15 cellular contexts compared by ENCODE assay signal in genomic region chr2:25758348-25758747, GRCh38.
"Had no signal": no experiment of that assay in that cellular context is flagged by ENCODE, and none has a peak within 500 bp of the region (broad histone marks: within the 10 kb centered on the region; RNA-seq: fewer than 3 reads in every experiment).

No MANE protein-coding gene starts in this region.

- ATAC-seq: natural killer cell; sciatic nerve; stimulated activated naive B cell treated with anti-CD40 and anti-IgM and Interleukin-4, amounts not matched to agents 10 μg/mL and 1 μg/mL and 100 μg/mL, for 72 hours; stimulated activated naive CD8-positive, alpha-beta T cell treated with anti-CD3 and anti-CD28 coated beads, Interleukin-15, amount 100 ng/mL, for 72 hours had no signal

- H3K9ac ChIP-seq: parathyroid adenoma had no signal

- H3K79me2 ChIP-seq: parathyroid adenoma had no signal

- H2AFZ ChIP-seq: parathyroid adenoma had no signal

- H3K27me3 ChIP-seq: dorsolateral prefrontal cortex, testis, tibial nerve had no signal

- H3K27ac ChIP-seq: dorsolateral prefrontal cortex, parathyroid adenoma, tibial nerve had no signal

- H3K4me1 ChIP-seq: tibial nerve had no signal

- H3K9me3 ChIP-seq: testis, tibial nerve had no signal

- H3K4me3 ChIP-seq: dorsolateral prefrontal cortex, testis, tibial nerve had no signal

- DNase-seq: cortex of kidney; dorsolateral prefrontal cortex; effector CD8-positive, alpha-beta T cell; foreskin melanocyte; head of caudate nucleus; hippocampal formation; natural killer cell; stimulated activated CD4-positive, alpha-beta T cell treated with anti-CD3 and anti-CD28 coated beads, Interleukin-2, amount 100 ng/mL, for 24 hours; stimulated activated CD4-positive, alpha-beta T cell treated with anti-CD3 and anti-CD28 coated beads, Interleukin-4, amount 100 ng/mL, for 4 hours; stimulated activated naive B cell treated with anti-CD40 and anti-IgM and Interleukin-4, amounts not matched to agents 10 μg/mL and 1 μg/mL and 100 μg/mL, for 72 hours; stimulated activated naive CD8-positive, alpha-beta T cell treated with anti-CD3 and anti-CD28 coated beads, Interleukin-15, amount 100 ng/mL, for 72 hours; testis had no signal
